ENCODE assay signal across 17 cellular contexts in the genomic region with DNA sequence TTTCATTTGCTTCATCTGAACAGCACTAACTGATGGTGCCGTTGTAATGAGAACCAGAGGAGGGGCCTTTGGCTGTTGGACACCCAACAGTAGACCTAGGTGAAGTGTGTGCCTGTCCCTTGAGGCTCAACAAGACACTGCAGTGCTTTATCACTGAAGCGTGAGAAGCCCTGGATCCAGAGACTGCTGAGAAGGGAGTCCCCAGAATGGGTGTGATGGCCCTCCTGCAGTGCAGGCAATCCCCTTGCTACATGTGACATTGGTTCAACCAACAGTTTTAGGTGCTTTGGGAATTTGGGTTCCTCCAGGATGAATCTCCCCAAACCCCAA.
A peak's percentile ranks its signal among the peaks of the same experiment; 100 is the strongest.
DNase-seq lines count a peak whose midpoint lies in the region; ATAC-seq and TF ChIP-seq lines count a peak whose summit lies in the region.
"Had no signal": no experiment of that assay in that cellular context is flagged by ENCODE, and none has a peak within 500 bp of the region (broad histone marks: within the 10 kb centered on the region; RNA-seq: fewer than 3 reads in every experiment).

No MANE protein-coding gene starts in this region.

- ATAC-seq in CD8-positive, alpha-beta T cell: no peak
- ATAC-seq in left colon (no peak), HG03378 (IDR thresholded peaks at IDR 0.05; ENCODE audit: unreplicated experiment) (no peak), HG02973 (IDR thresholded peaks at IDR 0.05; ENCODE audit: unreplicated experiment) (no peak)

- no peaks in the 10 kb centered on the region for H3K79me2 ChIP-seq in SU-DHL-6 (ENCODE audit: insufficient read depth, low read length)

- peak; percentile 37 for TF ChIP-seq CTCF in 22Rv1 (IDR thresholded peaks at IDR 0.05)
- TF ChIP-seq CTCF in CD8-positive, alpha-beta T cell (IDR thresholded peaks at IDR 0.05): peak; percentile 1
- TF ChIP-seq CTCF in SU-DHL-6 (IDR thresholded peaks at IDR 0.05; ENCODE audit: insufficient read depth, low read length, poor library complexity, severe bottlenecking): no peak
- peak; percentile 7 for TF ChIP-seq CTCF in neural crest cell (conservative IDR thresholded peaks at IDR 0.05)

- H3K4me1 ChIP-seq in CD8-positive, alpha-beta T cell (ENCODE audit: insufficient read depth, low read length): peaks cover 5% of the 10 kb centered on the region
- H3K4me1 ChIP-seq: HAP-1 had no signal

- H3K27me3 ChIP-seq in CD8-positive, alpha-beta T cell (ENCODE audit: insufficient read depth, low read length): peaks cover 5% of the 10 kb centered on the region
- H3K27me3 ChIP-seq in SU-DHL-6 (ENCODE audit: low read length): no peaks in the 10 kb centered on the region

- H3K4me3 Mint-ChIP-seq in CD8-positive, alpha-beta T cell: no peak overlapping the region
- H3K4me3 Mint-ChIP-seq in neural crest cell: no peak overlapping the region

- H3K4me1 Mint-ChIP-seq in CD8-positive, alpha-beta T cell (ENCODE audit: low read depth): peaks cover 9% of the 10 kb centered on the region
- no peaks in the 10 kb centered on the region for H3K4me1 Mint-ChIP-seq in neural crest cell

- H3K27me3 Mint-ChIP-seq in CD8-positive, alpha-beta T cell (ENCODE audit: low read depth): peaks cover 25% of the 10 kb centered on the region
- H3K27me3 Mint-ChIP-seq in neural crest cell (ENCODE audit: low read depth): peaks cover 14% of the 10 kb centered on the region

- no peak overlapping the region for H3K27ac ChIP-seq in 22Rv1
- H3K27ac ChIP-seq in CD8-positive, alpha-beta T cell (ENCODE audit: low read depth, low read length): no peak overlapping the region
- no peak overlapping the region for H3K27ac ChIP-seq in SU-DHL-6 (ENCODE audit: low read depth, low read length)
- H3K27ac ChIP-seq: C4-2B had no signal

- no peak overlapping the region for H3K9ac ChIP-seq in SU-DHL-6 (ENCODE audit: low read length)
- H3K9ac ChIP-seq: SK-N-SH had no signal

- no peaks in the 10 kb centered on the region for H3K36me3 ChIP-seq in CD8-positive, alpha-beta T cell (ENCODE audit: insufficient read depth, low read length)
- H3K36me3 ChIP-seq in SU-DHL-6 (ENCODE audit: low read length): no peaks in the 10 kb centered on the region
- H3K36me3 ChIP-seq: HAP-1 had no signal

- H3K4me3 ChIP-seq in CD8-positive, alpha-beta T cell (ENCODE audit: low read depth, low read length): no peak overlapping the region
- H3K4me3 ChIP-seq in SU-DHL-6 (ENCODE audit: insufficient read depth, low read length, poor library complexity, severe bottlenecking): no peak overlapping the region
- H3K4me3 ChIP-seq: HAP-1 had no signal

- peaks cover 12% of the 10 kb centered on the region for H3K9me3 Mint-ChIP-seq in CD8-positive, alpha-beta T cell
- H3K9me3 Mint-ChIP-seq in neural crest cell: peaks cover 17% of the 10 kb centered on the region

- H3K27ac Mint-ChIP-seq in CD8-positive, alpha-beta T cell: no peak overlapping the region
- H3K27ac Mint-ChIP-seq in neural crest cell (ENCODE audit: unreplicated experiment): no peak overlapping the region

- no peaks in the 10 kb centered on the region for H3K9me3 ChIP-seq in CD8-positive, alpha-beta T cell (ENCODE audit: low read length)
- peaks cover 3% of the 10 kb centered on the region; the same call in 1 of the 2 replicates for H3K9me3 ChIP-seq in SU-DHL-6 (ENCODE audit: insufficient read depth, low read length)
- H3K9me3 ChIP-seq: SK-N-SH had no signal

- H2AFZ ChIP-seq in SU-DHL-6 (ENCODE audit: low read depth, low read length, severe bottlenecking): no peak overlapping the region

- no peaks in the 10 kb centered on the region for H4K20me1 ChIP-seq in SU-DHL-6 (ENCODE audit: low read depth, low read length)

- H3K36me3 Mint-ChIP-seq in CD8-positive, alpha-beta T cell: no peaks in the 10 kb centered on the region
- peaks cover 2% of the 10 kb centered on the region for H3K36me3 Mint-ChIP-seq in neural crest cell (ENCODE audit: low read depth)

- CTCF ChIA-PET in CD8-positive, alpha-beta T cell (lab: Charles Lee): interaction anchor here (0.6 to 1.5 kb wide), 2 partner anchors 8 to 9 kb away, joined by 3 to 6 read pairs; no protein-coding TSS in a partner anchor

- POLR2A ChIA-PET in CD8-positive, alpha-beta T cell (lab: Charles Lee): no interaction called here

- DNase-seq in CD8-positive, alpha-beta T cell: no peak
- DNase-seq in neural crest cell (ENCODE audit: low read depth, low spot score) (no peak), left colon (no peak)
- DNase-seq: ACHN; GF-D8; NCI-H1092 treated with DMSO at 0.1 percent for 48 hours; NCI-H146; NCI-H2029 treated with DMSO at 0.1 percent for 48 hours; NCI-H2171; NK-92 treated with Interleukin-12 subunit alpha and Interleukin-12 subunit beta, amount 100 ng/mL, for 24 hours; SK-N-SH had no signal

- H3K9me2 ChIP-seq in SU-DHL-6 (replicated peaks; ENCODE audit: insufficient read depth, low read length): no peaks in the 10 kb centered on the region
- H3K9me2 ChIP-seq: SK-N-SH had no signal

- intact Hi-C loops in CD8-positive, alpha-beta T cell (cut with DNase I, micrococcal nuclease): no loop called here
- intact Hi-C loops in left colon (cut with DNase I, micrococcal nuclease): no loop called here

- no peaks in the 10 kb centered on the region for H3F3A ChIP-seq in SU-DHL-6 (ENCODE audit: insufficient read depth)

- H3K4me2 ChIP-seq in SU-DHL-6 (ENCODE audit: low read depth, low read length, poor library complexity, severe bottlenecking): peak overlapping the region; percentile 24
- H3K4me2 ChIP-seq: SK-N-SH had no signal
